ENCODE assay signal across 6 cellular contexts in the genomic region with DNA sequence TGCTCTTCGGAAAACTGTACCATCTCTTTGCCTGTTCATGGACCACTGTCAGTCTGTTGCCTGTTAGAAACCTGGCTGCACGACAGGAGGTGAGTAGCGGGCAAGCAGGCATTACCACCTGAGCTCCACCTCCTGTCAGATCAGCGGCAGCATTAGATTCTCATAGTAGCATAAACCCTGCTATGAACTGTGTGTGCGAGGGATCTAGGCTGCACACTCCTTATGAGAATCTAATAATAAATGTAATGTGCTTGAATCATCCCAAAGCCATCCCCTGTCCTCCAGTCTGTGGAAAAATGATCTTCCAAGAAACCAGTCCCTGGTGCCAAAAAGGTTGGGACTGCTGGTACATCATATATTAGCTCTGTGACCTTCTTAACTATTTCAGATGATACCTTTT.
"Had no signal": no experiment of that assay in that cellular context is flagged by ENCODE, and none has a peak within 500 bp of the region (broad histone marks: within the 10 kb centered on the region; RNA-seq: fewer than 3 reads in every experiment).

No MANE protein-coding gene starts in this region.

- DNase-seq: H9, HCEC 1CT, IMR-90 had no signal

- H3K4me3 ChIP-seq: GM23338, K562 had no signal

- H3K27ac Mint-ChIP-seq: GM23338 had no signal

- H3K4me3 Mint-ChIP-seq: GM23338, H9 had no signal

- H3K4me2 ChIP-seq: GM23338 had no signal

- FAIRE-seq: H54, K562 had no signal

- H2AFZ ChIP-seq: GM23338 had no signal

- H3K9me3 Mint-ChIP-seq: GM23338 had no signal
